ENCODE assay signal across 8 cellular contexts in genomic region chr19:17390665-17391370, GRCh38. TPM values are rescaled to one million over a fixed set of nuclear protein-coding genes. Genes with fewer than 3 reads are reported as not detected.
DNase-seq lines count a peak whose midpoint lies in the region; ATAC-seq, FAIRE-seq and TF ChIP-seq lines count a peak whose summit lies in the region.

No MANE protein-coding gene starts in this region.

- H3K27me3 ChIP-seq in GM23248 (replicated peaks; ENCODE audit: insufficient read depth) (no peaks in the 10 kb centered on the region; the same call in 1 of the 2 replicates), RWPE2 (ENCODE audit: insufficient read depth, poor library complexity, severe bottlenecking) (no peaks in the 10 kb centered on the region), subcutaneous abdominal adipose tissue (ENCODE audit: control insufficient read depth in 5 of 5, insufficient read depth in 4 of 5, low read length in 5 of 5) (no peaks in the 10 kb centered on the region)

- H3K4me1 ChIP-seq in GM23248 (ENCODE audit: insufficient read depth) (no peaks in the 10 kb centered on the region), RWPE2 (ENCODE audit: insufficient read depth, poor library complexity, severe bottlenecking) (no peaks in the 10 kb centered on the region), subcutaneous abdominal adipose tissue (ENCODE audit: control insufficient read depth in 5 of 5, insufficient read depth in 5 of 5, low read length in 5 of 5) (peaks cover 0 to 40% (median 28%) of the 10 kb centered on the region in 5 donors)

- H2AFZ ChIP-seq in GM23248, result peak overlapping the region; percentile 96

- H3K9me3 ChIP-seq in GM23248 (ENCODE audit: low read depth) (no peaks in the 10 kb centered on the region), RWPE2 (ENCODE audit: severe bottlenecking) (no peaks in the 10 kb centered on the region), subcutaneous abdominal adipose tissue (ENCODE audit: control insufficient read depth in 5 of 5, low read length in 5 of 5) (peaks cover 0 to 4% (median 2%) of the 10 kb centered on the region in 5 donors)

- peak overlapping the region; percentile 55 for H3K9ac ChIP-seq in GM23248
- H3K9ac ChIP-seq in subcutaneous abdominal adipose tissue (ENCODE audit: low read length in 5 of 5), result peak overlapping the region in 3 of 5 donors; percentile 16 to 69 (median 64)

- H3K9me2 ChIP-seq in GM23248 (ENCODE audit: insufficient read depth), result no peaks in the 10 kb centered on the region

- TF ChIP-seq CTCF in LNCAP (IDR thresholded peaks at IDR 0.05) (peak; percentile 55), RWPE2 (IDR thresholded peaks at IDR 0.05; ENCODE audit: poor library complexity, severe bottlenecking) (peak; percentile 91)

- 2 to 6% methylated on average over 17 to 47 of the region's 50 CpGs for WGBS in GM23248 (ENCODE audit: low coverage in 1 of 2, low lambda C conversion rate in 2 of 2, missing lambda C conversion rate in 2 of 2), 2 experiments

- H3K27ac ChIP-seq in GM23248, result no peak overlapping the region
- no peak overlapping the region for H3K27ac ChIP-seq in RWPE2 (ENCODE audit: poor library complexity, severe bottlenecking)
- no peak overlapping the region for H3K27ac ChIP-seq in subcutaneous abdominal adipose tissue (ENCODE audit: low read depth, low read length)

- H3K36me3 ChIP-seq in GM23248 (ENCODE audit: low read depth) (no peaks in the 10 kb centered on the region), RWPE2 (ENCODE audit: low read depth) (no peaks in the 10 kb centered on the region), subcutaneous abdominal adipose tissue (ENCODE audit: control insufficient read depth in 5 of 5, insufficient read depth in 5 of 5, low read length in 5 of 5) (no peaks in the 10 kb centered on the region)

- no peak for FAIRE-seq in frontal cortex (lab: Jason Lieb, UNC)

- H4K20me1 ChIP-seq in GM23248 (ENCODE audit: insufficient read depth), result no peaks in the 10 kb centered on the region

- DNase-seq in EL (peak; percentile 92), GM23248 (peak; percentile 96), RWPE2 (ENCODE audit: low spot score) (peak; percentile 94), activated gamma-delta T cell (lab: John Stamatoyannopoulos, UW) (peak; percentile 81), frontal cortex (ENCODE audit: low spot score in 2 of 2) (peak; percentile 96 to 98), non-pigmented ciliary epithelial cell (ENCODE audit: low read depth) (peak; percentile 51)

- H3F3A ChIP-seq in GM23248 (ENCODE audit: insufficient read depth), result peaks cover 8% of the 10 kb centered on the region; the same call in 1 of the 2 replicates

- peak overlapping the region; percentile 81 for H3K4me2 ChIP-seq in GM23248 (ENCODE audit: unreplicated experiment)

- peak; percentile 97 for ATAC-seq in RWPE2 (ENCODE audit: low read depth)

- H3K79me2 ChIP-seq in GM23248 (ENCODE audit: insufficient read depth), result no peaks in the 10 kb centered on the region

- in situ Hi-C loops in GM23248 (cut with MboI), result no loop called here

- H3K4me3 ChIP-seq in GM23248 (peak overlapping the region; percentile 81), RWPE2 (ENCODE audit: severe bottlenecking) (peak overlapping the region; percentile 29), subcutaneous abdominal adipose tissue (ENCODE audit: low read depth in 1 of 5, low read length in 5 of 5) (peak overlapping the region; percentile 61 to 79 (median 65))

RNA-seq across cellular contexts. Expression of gene CCDC194, which starts 3.2 kb away (rescaled TPM):
- total RNA-seq in GM23248 (2014; rRNA removed; shearing (Covaris generic)), result not detected in 2 replicates
- not detected in 2 replicates for polyA plus RNA-seq in GM23248 (2016; fragmentation: Nextera tagmentation; extraction: Ambion mirVana)
- not detected for total RNA-seq in frontal cortex

RNA-seq across cellular contexts. Expression of gene PLVAP, which starts 13.7 kb away (rescaled TPM):
- total RNA-seq in GM23248 (2014; rRNA removed; shearing (Covaris generic)), result not detected in 2 replicates
- not detected in 2 replicates for polyA plus RNA-seq in GM23248 (2016; fragmentation: Nextera tagmentation; extraction: Ambion mirVana)
- under 0.01 TPM for total RNA-seq in frontal cortex

RNA-seq across cellular contexts. Expression of gene BST2, which starts 14.6 kb away (rescaled TPM):
- total RNA-seq in GM23248 (2014; rRNA removed; shearing (Covaris generic)), result not detected in 2 replicates
- 0.75 and 0.79 TPM in 2 replicates for polyA plus RNA-seq in GM23248 (2016; fragmentation: Nextera tagmentation; extraction: Ambion mirVana)
- 1.6 TPM for total RNA-seq in frontal cortex

RNA-seq across cellular contexts. Expression of gene MVB12A, which starts 29.0 kb away (rescaled TPM):
- 68.3 and 73.9 TPM in 2 replicates for total RNA-seq in GM23248 (2014; rRNA removed; shearing (Covaris generic))
- 49.6 and 55.3 TPM in 2 replicates for polyA plus RNA-seq in GM23248 (2016; fragmentation: Nextera tagmentation; extraction: Ambion mirVana)
- 17.5 TPM for total RNA-seq in frontal cortex

RNA-seq across cellular contexts. Expression of gene GTPBP3, which starts 53.5 kb away (rescaled TPM):
- total RNA-seq in GM23248 (2014; rRNA removed; shearing (Covaris generic)), result 11.4 and 14.8 TPM in 2 replicates
- 7.6 and 7.9 TPM in 2 replicates for polyA plus RNA-seq in GM23248 (2016; fragmentation: Nextera tagmentation; extraction: Ambion mirVana)
- 11.8 TPM for total RNA-seq in frontal cortex

Comparison
In these comparisons a context has a peak if more than half of its experiments do, and no peak if none do; other contexts are left out.
1. H3K4me3 ChIP-seq: peak in every context shown above with its lines; median percentile 81 in GM23248; 65 in subcutaneous abdominal adipose tissue; 29 in RWPE2.